In the genomic region with DNA sequence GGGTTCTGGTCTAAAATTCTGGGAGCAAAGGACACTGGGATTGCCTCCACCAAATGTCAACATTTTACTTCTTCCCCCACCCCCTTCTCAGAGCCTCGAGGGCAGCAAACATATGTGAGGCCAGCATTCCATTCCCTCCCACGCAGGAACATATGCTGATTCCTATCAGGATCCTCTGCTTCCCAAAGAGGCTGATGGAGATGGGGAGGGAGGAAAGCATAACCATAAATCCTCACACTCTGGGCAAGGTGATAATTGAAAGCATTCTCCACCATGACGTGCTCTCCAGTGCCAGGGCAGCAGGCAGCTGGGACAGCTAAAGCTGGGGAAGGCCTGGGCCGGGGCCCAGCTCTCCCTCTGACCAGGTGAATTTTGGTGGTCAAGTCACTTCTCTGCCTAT, we compare ENCODE assay signal across 9 cellular contexts.
DNase-seq lines count a peak whose midpoint lies in the region; ATAC-seq and TF ChIP-seq lines count a peak whose summit lies in the region.
"Had no signal": no experiment of that assay in that cellular context is flagged by ENCODE, and none has a peak within 500 bp of the region (broad histone marks: within the 10 kb centered on the region; RNA-seq: fewer than 3 reads in every experiment).

No MANE protein-coding gene starts in this region.

- peak overlapping the region; percentile 50 for H3K27ac ChIP-seq in caudate nucleus (ENCODE audit: low read depth, low read length)
- H3K27ac ChIP-seq in upper lobe of left lung: peak overlapping the region; percentile 62 to 86 (median 67)

- no peaks in the 10 kb centered on the region for H3K9me3 ChIP-seq in upper lobe of left lung

- peak in 1 of 4 donors; percentile 6 for TF ChIP-seq POLR2A in upper lobe of left lung (IDR thresholded peaks at IDR 0.05)

- no peaks in the 10 kb centered on the region for H3K9me3 Mint-ChIP-seq in mesothelial cell of epicardium

- no peak for TF ChIP-seq CTCF in mesothelial cell of epicardium (IDR thresholded peaks at IDR 0.05; ENCODE audit: unreplicated experiment)
- TF ChIP-seq CTCF in upper lobe of left lung (IDR thresholded peaks at IDR 0.05): no peak

- H3K27me3 ChIP-seq in upper lobe of left lung: no peaks in the 10 kb centered on the region

- H3K36me3 ChIP-seq in upper lobe of left lung: no peaks in the 10 kb centered on the region

- H3K4me1 Mint-ChIP-seq in mesothelial cell of epicardium: peaks cover 91% of the 10 kb centered on the region

- H3K4me1 ChIP-seq in upper lobe of left lung: peaks cover 45 to 67% (median 54%) of the 10 kb centered on the region in 4 donors

- H3K4me3 Mint-ChIP-seq in mesothelial cell of epicardium: no peak overlapping the region

- ATAC-seq in upper lobe of left lung (ENCODE audit: low FRiP score in 2 of 2) (no peak), HG02588 (IDR thresholded peaks at IDR 0.05; ENCODE audit: unreplicated experiment) (no peak)

- peak overlapping the region; percentile 87 for H3K27ac Mint-ChIP-seq in mesothelial cell of epicardium

- 26 to 73% methylated on average over 3 to 4 of the region's 4 CpGs for WGBS in upper lobe of left lung, 2 donors

- DNase-seq in NCI-H2171 treated with DMSO at 0.1 percent for 48 hours (lab: John Stamatoyannopoulos, UW) (peak; percentile 23), NCI-H2171 (lab: John Stamatoyannopoulos, UW) (no peak), caudate nucleus (lab: John Stamatoyannopoulos, UW) (no peak), mesothelial cell of epicardium (ENCODE audit: low spot score in 2 of 2, unreplicated experiment in 2 of 2) (no peak), upper lobe of left lung (peak in 1 of 2 donors; percentile 18), NOMO-1 treated with dmso at 0.1 percent for 144 hours (lab: John Stamatoyannopoulos, UW; ENCODE audit: unreplicated experiment) (no peak), AG08396 (ENCODE audit: low spot score) (no peak)
- DNase-seq: 8988T had no signal

- no peak overlapping the region for H3K4me3 ChIP-seq in upper lobe of left lung

- no peak for TF ChIP-seq EP300 in upper lobe of left lung (IDR thresholded peaks at IDR 0.05)

- no peaks in the 10 kb centered on the region for H3K27me3 Mint-ChIP-seq in mesothelial cell of epicardium (ENCODE audit: low read depth)

- no peaks in the 10 kb centered on the region for H3K36me3 Mint-ChIP-seq in mesothelial cell of epicardium
